ENCODE assay signal across 12 cellular contexts in the genomic region with DNA sequence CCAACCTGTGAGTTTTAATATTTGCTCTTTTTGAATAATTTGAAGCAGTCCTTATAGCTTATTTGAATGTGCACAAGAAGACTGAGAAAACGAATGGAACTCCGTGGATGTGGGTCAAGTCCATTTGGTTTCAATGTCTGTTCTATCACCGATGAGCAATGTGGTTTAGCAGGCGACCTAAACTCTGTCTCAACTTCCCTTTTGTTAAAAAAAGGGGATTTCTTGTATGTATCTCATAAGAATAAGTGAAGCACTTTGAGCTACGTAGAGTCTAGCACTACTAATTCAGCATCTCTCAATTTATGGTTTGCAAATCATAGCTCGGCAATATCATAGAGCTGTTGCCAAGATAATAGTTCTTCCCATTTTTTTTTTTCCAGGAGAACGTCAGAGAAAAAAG. TPM values are rescaled to one million over a fixed set of nuclear protein-coding genes. Genes with fewer than 3 reads are reported as not detected.
DNase-seq lines count a peak whose midpoint lies in the region; ATAC-seq lines count a peak whose summit lies in the region.
"Had no signal": no experiment of that assay in that cellular context is flagged by ENCODE, and none has a peak within 500 bp of the region (broad histone marks: within the 10 kb centered on the region; RNA-seq: fewer than 3 reads in every experiment).

No MANE protein-coding gene starts in this region.

- peaks cover 4% of the 10 kb centered on the region for H3K36me3 Mint-ChIP-seq in T-helper 17 cell (ENCODE audit: low read depth)
- peaks cover 1% of the 10 kb centered on the region for H3K36me3 Mint-ChIP-seq in activated CD8-positive, alpha-beta T cell treated with anti-CD3 and anti-CD28 coated beads, Interleukin-2, amount 10 ng/mL, durations not matched to agents 7 days and 5 days (ENCODE audit: low read depth)

- DNase-seq in CD1c-positive myeloid dendritic cell (ENCODE audit: extremely low spot score) (peak; percentile 76), T-helper 17 cell (no peak), activated gamma-delta T cell treated with Interleukin-2 at 50 U/mL for 16 hours (no peak), anterior cingulate cortex (lab: John Stamatoyannopoulos, UW) (no peak)
- no peak for DNase-seq in stimulated activated CD4-positive, alpha-beta T cell treated with anti-CD3 and anti-CD28 coated beads, Interleukin-4, amount 100 ng/mL, for 4 hours
- DNase-seq in activated CD8-positive, alpha-beta T cell treated with anti-CD3 and anti-CD28 coated beads, Interleukin-2, amount 10 ng/mL, durations not matched to agents 7 days and 5 days = no peak
- DNase-seq: effector memory CD4-positive, alpha-beta T cell; naive thymus-derived CD8-positive, alpha-beta T cell; NCI-H510A treated with DMSO at 0.1 percent for 48 hours; trophoblast cell had no signal

- POLR2A ChIA-PET in activated CD8-positive, alpha-beta T cell treated with anti-CD3 and anti-CD28 coated beads, Interleukin-2, amount 10 ng/mL, durations not matched to agents 7 days and 5 days (lab: Charles Lee) = no interaction called here

- H3K4me3 Mint-ChIP-seq in T-helper 17 cell = no peak overlapping the region
- H3K4me3 Mint-ChIP-seq in activated CD8-positive, alpha-beta T cell treated with anti-CD3 and anti-CD28 coated beads, Interleukin-2, amount 10 ng/mL, durations not matched to agents 7 days and 5 days = no peak overlapping the region
- H3K4me3 Mint-ChIP-seq: naive thymus-derived CD8-positive, alpha-beta T cell had no signal

- ATAC-seq in GM18909 (IDR thresholded peaks at IDR 0.05; ENCODE audit: poor library complexity, unreplicated experiment) (peak; percentile 12), HG03432 (IDR thresholded peaks at IDR 0.05; ENCODE audit: unreplicated experiment) (peak; percentile 10), T-helper 17 cell (peak; percentile 4)
- no peak for ATAC-seq in activated CD8-positive, alpha-beta T cell treated with anti-CD3 and anti-CD28 coated beads, Interleukin-2, amount 10 ng/mL, durations not matched to agents 7 days and 5 days
- ATAC-seq: naive thymus-derived CD8-positive, alpha-beta T cell had no signal

- no peaks in the 10 kb centered on the region for H3K9me3 Mint-ChIP-seq in activated CD8-positive, alpha-beta T cell treated with anti-CD3 and anti-CD28 coated beads, Interleukin-2, amount 10 ng/mL, durations not matched to agents 7 days and 5 days (ENCODE audit: insufficient read depth)
- H3K9me3 Mint-ChIP-seq: naive thymus-derived CD8-positive, alpha-beta T cell had no signal

- no peaks in the 10 kb centered on the region for H3K9me3 ChIP-seq in T-helper 17 cell (ENCODE audit: control insufficient read depth, low read length, poor library complexity, severe bottlenecking)

- peak overlapping the region; percentile 66 for H3K27ac Mint-ChIP-seq in T-helper 17 cell
- no peak overlapping the region for H3K27ac Mint-ChIP-seq in activated CD8-positive, alpha-beta T cell treated with anti-CD3 and anti-CD28 coated beads, Interleukin-2, amount 10 ng/mL, durations not matched to agents 7 days and 5 days

- CTCF ChIA-PET in activated CD8-positive, alpha-beta T cell treated with anti-CD3 and anti-CD28 coated beads, Interleukin-2, amount 10 ng/mL, durations not matched to agents 7 days and 5 days (lab: Charles Lee) = interaction anchor here (0.8 to 1.6 kb wide), 2 partner anchors 29 to 61 kb away, joined by 3 to 8 read pairs; no protein-coding TSS in a partner anchor

- H3K27me3 Mint-ChIP-seq in T-helper 17 cell = no peaks in the 10 kb centered on the region
- peaks cover 17% of the 10 kb centered on the region for H3K27me3 Mint-ChIP-seq in activated CD8-positive, alpha-beta T cell treated with anti-CD3 and anti-CD28 coated beads, Interleukin-2, amount 10 ng/mL, durations not matched to agents 7 days and 5 days (ENCODE audit: low read depth)
- H3K27me3 Mint-ChIP-seq: naive thymus-derived CD8-positive, alpha-beta T cell had no signal

- H3K4me1 Mint-ChIP-seq in T-helper 17 cell = peaks cover 28% of the 10 kb centered on the region
- H3K4me1 Mint-ChIP-seq in activated CD8-positive, alpha-beta T cell treated with anti-CD3 and anti-CD28 coated beads, Interleukin-2, amount 10 ng/mL, durations not matched to agents 7 days and 5 days (ENCODE audit: low read depth) = peaks cover 14% of the 10 kb centered on the region

RNA-seq across cellular contexts. Expression of gene SKIL, which starts 4.6 kb away (rescaled TPM):
- 10 to 100 TPM; 49.4 to 59.8 TPM for total RNA-seq in T-helper 17 cell
- 1 to 10 TPM; 6.7 to 6.9 TPM for total RNA-seq in activated CD8-positive, alpha-beta T cell treated with anti-CD3 and anti-CD28 coated beads, Interleukin-2, amount 10 ng/mL, durations not matched to agents 7 days and 5 days

Comparison
In these comparisons a context has a peak if more than half of its experiments do, and no peak if none do; other contexts are left out.
1. RNA of gene SKIL, which starts 4.6 kb away (total RNA-seq): 49.4 to 59.8 TPM in T-helper 17 cell; 6.7 to 6.9 TPM in activated CD8-positive, alpha-beta T cell treated with anti-CD3 and anti-CD28 coated beads, Interleukin-2, amount 10 ng/mL, durations not matched to agents 7 days and 5 days; every median in the first group is over 4 times any median in the second.